ENCODE assay signal across 1 cellular context in genomic region chr4:8278009-8278395, GRCh38.
TF ChIP-seq lines count a peak whose summit lies in the region.

No MANE protein-coding gene starts in this region.

TF ChIP-seq in GM23338, 12 proteins besides CTCF, POLR2A, EP300 and RAD21 (continued from another document):
- TF ChIP-seq ZNF462 (CRISPR knock-in tag; IDR thresholded peaks at IDR 0.05) (no peak), REST (IDR thresholded peaks at IDR 0.05; ENCODE audit: unreplicated experiment) (no peak), NANOG (IDR thresholded peaks at IDR 0.05; ENCODE audit: borderline replicate concordance) (no peak), JUNB (IDR thresholded peaks at IDR 0.05; ENCODE audit: unreplicated experiment) (no peak), STAT1 (IDR thresholded peaks at IDR 0.05; ENCODE audit: unreplicated experiment) (no peak), CREB1 (CRISPR knock-in tag; IDR thresholded peaks at IDR 0.05; ENCODE audit: low read depth) (no peak), EZH2phosphoT487 (IDR thresholded peaks at IDR 0.05; ENCODE audit: unreplicated experiment) (no peak)
- TF ChIP-seq, protein P1, sequence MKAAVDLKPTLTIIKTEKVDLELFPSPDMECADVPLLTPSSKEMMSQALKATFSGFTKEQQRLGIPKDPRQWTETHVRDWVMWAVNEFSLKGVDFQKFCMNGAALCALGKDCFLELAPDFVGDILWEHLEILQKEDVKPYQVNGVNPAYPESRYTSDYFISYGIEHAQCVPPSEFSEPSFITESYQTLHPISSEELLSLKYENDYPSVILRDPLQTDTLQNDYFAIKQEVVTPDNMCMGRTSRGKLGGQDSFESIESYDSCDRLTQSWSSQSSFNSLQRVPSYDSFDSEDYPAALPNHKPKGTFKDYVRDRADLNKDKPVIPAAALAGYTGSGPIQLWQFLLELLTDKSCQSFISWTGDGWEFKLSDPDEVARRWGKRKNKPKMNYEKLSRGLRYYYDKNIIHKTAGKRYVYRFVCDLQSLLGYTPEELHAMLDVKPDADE (IDR thresholded peaks at IDR 0.05), result no peak
